In genomic region chr14:102012336-102012735, GRCh38 we compare ENCODE assay signal across 29 cellular contexts. TPM values are rescaled to one million over a fixed set of nuclear protein-coding genes. Genes with fewer than 3 reads are reported as not detected.
DNase-seq lines count a peak whose midpoint lies in the region; FAIRE-seq and TF ChIP-seq lines count a peak whose summit lies in the region.
"Had no signal": no experiment of that assay in that cellular context is flagged by ENCODE, and none has a peak within 500 bp of the region (broad histone marks: within the 10 kb centered on the region; RNA-seq: fewer than 3 reads in every experiment).

No MANE protein-coding gene starts in this region.

- H2AFZ ChIP-seq in astrocyte (ENCODE audit: low read depth, low read length) (no peak overlapping the region), osteoblast (ENCODE audit: low read length) (no peak overlapping the region)

- H3K79me2 ChIP-seq in astrocyte (ENCODE audit: insufficient read depth, low read length) (peaks cover 13% of the 10 kb centered on the region), osteoblast (ENCODE audit: insufficient read depth, low read length) (peaks cover 35% of the 10 kb centered on the region)

- H3K27ac ChIP-seq in astrocyte (ENCODE audit: low read depth, low read length) (no peak overlapping the region), osteoblast (ENCODE audit: low read depth, low read length) (no peak overlapping the region), ovary (no peak overlapping the region), esophagus squamous epithelium (no peak overlapping the region)
- H3K27ac ChIP-seq: BLaER1 had no signal

- H3K4me1 ChIP-seq in astrocyte (ENCODE audit: insufficient read depth, low read length) (no peaks in the 10 kb centered on the region), osteoblast (ENCODE audit: insufficient read depth, low read length) (no peaks in the 10 kb centered on the region), ovary (ENCODE audit: insufficient read depth) (no peaks in the 10 kb centered on the region), esophagus squamous epithelium (no peaks in the 10 kb centered on the region)
- H3K4me1 ChIP-seq: BE2C, BLaER1 had no signal

- no peak overlapping the region for H3K9ac ChIP-seq in astrocyte (ENCODE audit: low read length)
- H3K9ac ChIP-seq: BLaER1 had no signal

- no peak overlapping the region for H3K27ac Mint-ChIP-seq in astrocyte (ENCODE audit: unreplicated experiment)

- peaks cover 47% of the 10 kb centered on the region for H3K36me3 Mint-ChIP-seq in astrocyte (ENCODE audit: low read depth, unreplicated experiment)

- H3K36me3 ChIP-seq in astrocyte (ENCODE audit: insufficient read depth, low read length) (peaks cover 91% of the 10 kb centered on the region), osteoblast (ENCODE audit: insufficient read depth, low read length) (peaks cover 98% of the 10 kb centered on the region), ovary (peaks cover 3% of the 10 kb centered on the region), esophagus squamous epithelium (peaks cover 65 to 100% (median 86%) of the 10 kb centered on the region in 3 donors)

- no peaks in the 10 kb centered on the region for H3K9me3 Mint-ChIP-seq in astrocyte (ENCODE audit: unreplicated experiment)
- H3K9me3 Mint-ChIP-seq: CD4-positive, alpha-beta memory T cell; CD4-positive, CD25-positive, alpha-beta regulatory T cell; CD8-positive, alpha-beta memory T cell had no signal

- H3K4me3 ChIP-seq in astrocyte (ENCODE audit: insufficient read depth, low read depth, low read length) (no peak overlapping the region), osteoblast (ENCODE audit: insufficient read depth, low read length) (no peak overlapping the region), ovary (no peak overlapping the region), esophagus squamous epithelium (no peak overlapping the region)
- H3K4me3 ChIP-seq: BLaER1, GM12878 had no signal

- intact Hi-C loops in posterior vena cava (cut with DNase I) (no loop called here), ovary (cut with DNase I) (no loop called here), esophagus squamous epithelium (cut with DNase I) (no loop called here)

- no peaks in the 10 kb centered on the region for H3K27me3 Mint-ChIP-seq in astrocyte (ENCODE audit: low read depth, unreplicated experiment)
- H3K27me3 Mint-ChIP-seq: CD4-positive, alpha-beta memory T cell; CD4-positive, CD25-positive, alpha-beta regulatory T cell; CD8-positive, alpha-beta memory T cell had no signal

- H3K27me3 ChIP-seq in astrocyte (ENCODE audit: insufficient read depth, low read length) (no peaks in the 10 kb centered on the region), osteoblast (ENCODE audit: insufficient read depth, low read length) (no peaks in the 10 kb centered on the region), ovary (no peaks in the 10 kb centered on the region), esophagus squamous epithelium (no peaks in the 10 kb centered on the region)
- H3K27me3 ChIP-seq: BE2C, BLaER1 had no signal

- 95 to 98% (median 96%) methylated on average over 7 of the region's 7 CpGs for WGBS in ovary, 3 donors
- 86 to 99% methylated on average over 7 of the region's 7 CpGs for WGBS in esophagus squamous epithelium, 2 donors

- TF ChIP-seq CTCF in astrocyte (IDR thresholded peaks at IDR 0.05; ENCODE audit: insufficient read depth, low read depth, low read length) (no peak), osteoblast (IDR thresholded peaks at IDR 0.05; ENCODE audit: extremely low read depth, low read depth, low read length) (no peak), ovary (IDR thresholded peaks at IDR 0.05) (no peak), esophagus squamous epithelium (IDR thresholded peaks at IDR 0.05) (no peak)

- H3K4me2 ChIP-seq in astrocyte (ENCODE audit: low read length) (no peak overlapping the region), osteoblast (ENCODE audit: insufficient read depth, low read length) (no peak overlapping the region)
- H3K4me2 ChIP-seq: BLaER1 had no signal

- H3K9me3 ChIP-seq in astrocyte (ENCODE audit: insufficient read depth, low read depth, low read length) (no peaks in the 10 kb centered on the region), osteoblast (ENCODE audit: low read depth, low read length) (no peaks in the 10 kb centered on the region), ovary (no peaks in the 10 kb centered on the region), esophagus squamous epithelium (no peaks in the 10 kb centered on the region)
- H3K9me3 ChIP-seq: BE2C, BLaER1 had no signal

- H3K4me1 Mint-ChIP-seq in astrocyte (ENCODE audit: low read depth, unreplicated experiment), result peaks cover 2% of the 10 kb centered on the region
- H3K4me1 Mint-ChIP-seq: CD14-positive monocyte; CD4-positive, alpha-beta memory T cell; CD4-positive, CD25-positive, alpha-beta regulatory T cell; CD8-positive, alpha-beta memory T cell had no signal

- no peak for DNase-seq in astrocyte (ENCODE audit: low read depth)
- peak; percentile 30 for DNase-seq in osteoblast (ENCODE audit: insufficient read length, low spot score, missing footprints)
- DNase-seq in posterior vena cava (ENCODE audit: low spot score), result peak; percentile 22
- no peak for DNase-seq in NCI-H226
- no peak for DNase-seq in ovary
- no peak for DNase-seq in SKM-1 treated with dmso at 0.1 percent for 144 hours (lab: John Stamatoyannopoulos, UW; ENCODE audit: unreplicated experiment)
- no peak for DNase-seq in esophagus squamous epithelium (lab: John Stamatoyannopoulos, UW)
- DNase-seq: 8988T; ACHN; BE2C; C1 segment of cervical spinal cord; CD4-positive, alpha-beta memory T cell; CD4-positive, CD25-positive, alpha-beta regulatory T cell; CD8-positive, alpha-beta memory T cell; COR-L47; DMS 273 treated with DMSO at 0.1 percent for 48 hours; DMS153; DMS53; DMS79; DND-41; EL; GDM1 had no signal

- TF ChIP-seq POLR2A in ovary (IDR thresholded peaks at IDR 0.05) (no peak), esophagus squamous epithelium (IDR thresholded peaks at IDR 0.05) (no peak)

- no peak for TF ChIP-seq EP300 in ovary (IDR thresholded peaks at IDR 0.05)

- FAIRE-seq in astrocyte (lab: Jason Lieb, UNC), result no peak
- FAIRE-seq: A204.1, GM12878, GM12892, GM18507, GM19239 had no signal

- H4K20me1 ChIP-seq in astrocyte (ENCODE audit: insufficient read depth, low read length) (peaks cover 80% of the 10 kb centered on the region), osteoblast (ENCODE audit: insufficient read depth, low read length) (peaks cover 13% of the 10 kb centered on the region)

- peak overlapping the region; percentile 14 for H3K4me3 Mint-ChIP-seq in astrocyte (ENCODE audit: unreplicated experiment)
- H3K4me3 Mint-ChIP-seq: CD14-positive monocyte; CD4-positive, alpha-beta memory T cell; CD4-positive, CD25-positive, alpha-beta regulatory T cell; CD8-positive, alpha-beta memory T cell had no signal

RNA-seq across cellular contexts. Expression of gene DYNC1H1, which starts 48.0 kb away (rescaled TPM):
- 561 and 591 TPM in 2 replicates for total RNA-seq in astrocyte
- 332 and 340 TPM in 2 replicates for total RNA-seq in osteoblast
- total RNA-seq in posterior vena cava, result 100 to 1,000 TPM; 421 to 510 TPM
- total RNA-seq in ovary, result 100 to 1,000 TPM; 221 to 373 (median 292) TPM
- polyA plus RNA-seq in ovary, result 100 to 1,000 TPM; 130 to 233 TPM
- 100 to 1,000 TPM; 261 to 376 (median 317) TPM for total RNA-seq in esophagus squamous epithelium

Comparison
In these comparisons a context has a peak if more than half of its experiments do, and no peak if none do; other contexts are left out.
1. DNase-seq: peak in osteoblast (single experiment) and posterior vena cava (single experiment); none in astrocyte (single experiment), NCI-H226 (single experiment), ovary (0 of 5), SKM-1 treated with dmso at 0.1 percent for 144 hours (single experiment) and esophagus squamous epithelium (single experiment).